ENCODE assay signal across 26 cellular contexts in the genomic region with DNA sequence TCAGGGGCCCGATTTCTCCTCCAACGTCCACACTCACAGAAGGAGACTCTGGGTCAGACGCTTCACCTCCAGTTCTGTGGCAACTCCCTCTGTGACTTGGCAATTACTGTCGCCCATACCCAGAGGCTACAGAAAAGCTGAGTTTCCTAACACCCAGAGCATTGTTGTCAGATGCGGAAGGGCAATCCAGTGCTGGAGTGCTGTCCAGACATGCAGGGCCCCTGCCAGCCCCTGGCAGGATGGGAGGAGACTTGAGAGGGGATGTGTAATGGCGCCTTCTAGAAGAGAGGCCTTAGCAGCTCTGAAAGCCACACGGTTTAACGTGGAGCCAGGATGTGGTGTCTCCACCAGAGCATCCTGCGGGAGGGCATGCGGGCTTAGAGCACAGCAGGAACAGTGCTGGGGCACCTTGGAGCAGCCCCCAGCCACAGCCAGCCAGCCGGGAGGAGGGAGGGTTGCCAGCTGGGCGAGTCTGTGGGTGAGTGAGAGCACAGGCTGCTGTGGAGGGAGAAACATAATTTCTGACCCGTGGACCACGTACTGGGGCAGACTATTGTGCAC.
"Had no signal": no experiment of that assay in that cellular context is flagged by ENCODE, and none has a peak within 500 bp of the region (broad histone marks: within the 10 kb centered on the region; RNA-seq: fewer than 3 reads in every experiment).

No MANE protein-coding gene starts in this region.

- DNase-seq: activated CD4-positive, alpha-beta T cell treated with anti-CD3 and anti-CD28 coated beads for 36 hours; activated CD4-positive, CD25-positive, alpha-beta regulatory T cell; activated effector memory CD4-positive, alpha-beta T cell treated with Interleukin-2 at 50 U/mL for 16 hours; activated naive CD4-positive, alpha-beta T cell treated with Interleukin-2 at 50 U/mL for 16 hours; activated T-cell treated with anti-CD3 and anti-CD28 coated beads for 4 hours; adrenal gland; effector memory CD8-positive, alpha-beta T cell; left ventricle myocardium inferior; naive B cell; nucleus accumbens; pancreas; retina; stimulated activated CD4-positive, alpha-beta T cell treated with anti-CD3 and anti-CD28 coated beads, Interleukin-4, amount 100 ng/mL, for 24 hours; trophoblast cell; uterus had no signal

- H3K36me3 ChIP-seq: adrenal gland, ascending aorta, left ventricle myocardium inferior, pancreas, prostate gland, thoracic aorta, uterus had no signal

- H3K27me3 Mint-ChIP-seq: activated naive CD8-positive, alpha-beta T cell; effector memory CD8-positive, alpha-beta T cell; stimulated activated naive CD8-positive, alpha-beta T cell treated with anti-CD3 and anti-CD28 coated beads, Interleukin-15, Interleukin-2, amounts not matched to agents 100 ng/mL and 50 ng/mL, for 24 hours had no signal

- H3K27me3 ChIP-seq: adrenal gland, ascending aorta, pancreas, uterus had no signal

- H3K27ac Mint-ChIP-seq: activated CD4-positive, alpha-beta T cell treated with anti-CD3 and anti-CD28 coated beads for 36 hours; activated naive CD8-positive, alpha-beta T cell; effector memory CD8-positive, alpha-beta T cell; naive B cell; stimulated activated effector memory CD8-positive, alpha-beta T cell treated with anti-CD3 and anti-CD28 coated beads, Interleukin-12 subunit alpha, Interleukin-12 subunit beta, amount 100 ng/mL, for 72 hours; stimulated activated naive CD8-positive, alpha-beta T cell treated with anti-CD3 and anti-CD28 coated beads, Interleukin-15, Interleukin-2, amounts not matched to agents 100 ng/mL and 50 ng/mL, for 24 hours had no signal

- H3K9me3 Mint-ChIP-seq: brain had no signal

- H3K4me3 Mint-ChIP-seq: activated CD4-positive, alpha-beta T cell treated with anti-CD3 and anti-CD28 coated beads for 36 hours; activated naive CD8-positive, alpha-beta T cell; brain; effector memory CD8-positive, alpha-beta T cell; naive B cell; stimulated activated effector memory CD8-positive, alpha-beta T cell treated with anti-CD3 and anti-CD28 coated beads, Interleukin-12 subunit alpha, Interleukin-12 subunit beta, amount 100 ng/mL, for 72 hours; stimulated activated naive CD8-positive, alpha-beta T cell treated with anti-CD3 and anti-CD28 coated beads, Interleukin-15, Interleukin-2, amounts not matched to agents 100 ng/mL and 50 ng/mL, for 24 hours had no signal

- H3K4me3 ChIP-seq: adrenal gland, ascending aorta, coronary artery, left ventricle myocardium inferior, lung, pancreas, prostate gland, skin epidermis, thoracic aorta, uterus had no signal

- H3K27ac ChIP-seq: adrenal gland, ascending aorta, coronary artery, left ventricle myocardium inferior, pancreas, prostate gland, skin epidermis, thoracic aorta, uterus had no signal

- H3K4me1 Mint-ChIP-seq: activated CD4-positive, alpha-beta T cell treated with anti-CD3 and anti-CD28 coated beads for 36 hours; naive B cell; stimulated activated effector memory CD8-positive, alpha-beta T cell treated with anti-CD3 and anti-CD28 coated beads, Interleukin-12 subunit alpha, Interleukin-12 subunit beta, amount 100 ng/mL, for 72 hours had no signal

- ATAC-seq: activated CD4-positive, alpha-beta T cell treated with anti-CD3 and anti-CD28 coated beads for 36 hours; effector memory CD8-positive, alpha-beta T cell; pancreas; sciatic nerve; stimulated activated effector memory CD8-positive, alpha-beta T cell treated with anti-CD3 and anti-CD28 coated beads, Interleukin-12 subunit alpha, Interleukin-12 subunit beta, amount 100 ng/mL, for 72 hours had no signal

- H3K36me3 Mint-ChIP-seq: activated naive CD8-positive, alpha-beta T cell; brain; naive B cell; stimulated activated effector memory CD8-positive, alpha-beta T cell treated with anti-CD3 and anti-CD28 coated beads, Interleukin-12 subunit alpha, Interleukin-12 subunit beta, amount 100 ng/mL, for 72 hours had no signal

- H3K9me3 ChIP-seq: adrenal gland, ascending aorta, left ventricle myocardium inferior, pancreas, prostate gland, thoracic aorta, uterus had no signal

- H3K4me1 ChIP-seq: adrenal gland, ascending aorta, left ventricle myocardium inferior, pancreas, prostate gland, uterus had no signal
